In the genomic region with DNA sequence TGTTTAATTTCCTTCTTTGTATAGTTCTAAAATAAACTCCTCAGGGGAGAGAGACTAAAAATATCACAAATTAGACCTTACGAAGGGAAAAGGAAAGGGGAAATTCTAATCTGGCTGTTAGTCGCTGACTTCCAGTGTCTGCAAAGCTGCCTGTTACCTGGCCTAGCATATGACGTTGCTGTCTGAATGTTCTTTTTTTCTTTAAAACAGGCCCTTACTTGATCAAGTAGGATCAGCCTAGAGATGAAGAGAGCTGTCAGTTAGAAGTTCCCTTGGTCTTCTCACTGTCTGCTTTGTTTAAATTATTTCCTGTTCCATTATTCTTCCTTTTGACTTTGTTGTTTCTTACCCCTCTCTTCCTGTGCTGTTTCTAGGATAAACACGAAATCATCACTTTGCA, we compare ENCODE assay signal across 1 cellular context.
TF ChIP-seq lines count a peak whose summit lies in the region.

No MANE protein-coding gene starts in this region.

TF ChIP-seq in HepG2, 621 proteins besides CTCF, POLR2A, EP300 and RAD21:
- TF ChIP-seq, protein P1, sequence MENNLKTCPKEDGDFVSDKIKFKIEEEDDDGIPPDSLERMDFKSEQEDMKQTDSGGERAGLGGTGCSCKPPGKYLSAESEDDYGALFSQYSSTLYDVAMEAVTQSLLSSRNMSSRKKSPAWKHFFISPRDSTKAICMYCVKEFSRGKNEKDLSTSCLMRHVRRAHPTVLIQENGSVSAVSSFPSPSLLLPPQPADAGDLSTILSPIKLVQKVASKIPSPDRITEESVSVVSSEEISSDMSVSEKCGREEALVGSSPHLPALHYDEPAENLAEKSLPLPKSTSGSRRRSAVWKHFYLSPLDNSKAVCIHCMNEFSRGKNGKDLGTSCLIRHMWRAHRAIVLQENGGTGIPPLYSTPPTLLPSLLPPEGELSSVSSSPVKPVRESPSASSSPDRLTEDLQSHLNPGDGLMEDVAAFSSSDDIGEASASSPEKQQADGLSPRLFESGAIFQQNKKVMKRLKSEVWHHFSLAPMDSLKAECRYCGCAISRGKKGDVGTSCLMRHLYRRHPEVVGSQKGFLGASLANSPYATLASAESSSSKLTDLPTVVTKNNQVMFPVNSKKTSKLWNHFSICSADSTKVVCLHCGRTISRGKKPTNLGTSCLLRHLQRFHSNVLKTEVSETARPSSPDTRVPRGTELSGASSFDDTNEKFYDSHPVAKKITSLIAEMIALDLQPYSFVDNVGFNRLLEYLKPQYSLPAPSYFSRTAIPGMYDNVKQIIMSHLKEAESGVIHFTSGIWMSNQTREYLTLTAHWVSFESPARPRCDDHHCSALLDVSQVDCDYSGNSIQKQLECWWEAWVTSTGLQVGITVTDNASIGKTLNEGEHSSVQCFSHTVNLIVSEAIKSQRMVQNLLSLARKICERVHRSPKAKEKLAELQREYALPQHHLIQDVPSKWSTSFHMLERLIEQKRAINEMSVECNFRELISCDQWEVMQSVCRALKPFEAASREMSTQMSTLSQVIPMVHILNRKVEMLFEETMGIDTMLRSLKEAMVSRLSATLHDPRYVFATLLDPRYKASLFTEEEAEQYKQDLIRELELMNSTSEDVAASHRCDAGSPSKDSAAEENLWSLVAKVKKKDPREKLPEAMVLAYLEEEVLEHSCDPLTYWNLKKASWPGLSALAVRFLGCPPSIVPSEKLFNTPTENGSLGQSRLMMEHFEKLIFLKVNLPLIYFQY (CRISPR knock-in tag; IDR thresholded peaks at IDR 0.05; ENCODE audit: borderline replicate concordance): no peak
- TF ChIP-seq, protein P2, sequence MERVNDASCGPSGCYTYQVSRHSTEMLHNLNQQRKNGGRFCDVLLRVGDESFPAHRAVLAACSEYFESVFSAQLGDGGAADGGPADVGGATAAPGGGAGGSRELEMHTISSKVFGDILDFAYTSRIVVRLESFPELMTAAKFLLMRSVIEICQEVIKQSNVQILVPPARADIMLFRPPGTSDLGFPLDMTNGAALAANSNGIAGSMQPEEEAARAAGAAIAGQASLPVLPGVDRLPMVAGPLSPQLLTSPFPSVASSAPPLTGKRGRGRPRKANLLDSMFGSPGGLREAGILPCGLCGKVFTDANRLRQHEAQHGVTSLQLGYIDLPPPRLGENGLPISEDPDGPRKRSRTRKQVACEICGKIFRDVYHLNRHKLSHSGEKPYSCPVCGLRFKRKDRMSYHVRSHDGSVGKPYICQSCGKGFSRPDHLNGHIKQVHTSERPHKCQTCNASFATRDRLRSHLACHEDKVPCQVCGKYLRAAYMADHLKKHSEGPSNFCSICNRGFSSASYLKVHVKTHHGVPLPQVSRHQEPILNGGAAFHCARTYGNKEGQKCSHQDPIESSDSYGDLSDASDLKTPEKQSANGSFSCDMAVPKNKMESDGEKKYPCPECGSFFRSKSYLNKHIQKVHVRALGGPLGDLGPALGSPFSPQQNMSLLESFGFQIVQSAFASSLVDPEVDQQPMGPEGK (CRISPR knock-in tag; IDR thresholded peaks at IDR 0.05): no peak
- no peak for TF ChIP-seq ZNF850 (CRISPR knock-in tag; conservative IDR thresholded peaks at IDR 0.05)
- TF ChIP-seq, protein P3, sequence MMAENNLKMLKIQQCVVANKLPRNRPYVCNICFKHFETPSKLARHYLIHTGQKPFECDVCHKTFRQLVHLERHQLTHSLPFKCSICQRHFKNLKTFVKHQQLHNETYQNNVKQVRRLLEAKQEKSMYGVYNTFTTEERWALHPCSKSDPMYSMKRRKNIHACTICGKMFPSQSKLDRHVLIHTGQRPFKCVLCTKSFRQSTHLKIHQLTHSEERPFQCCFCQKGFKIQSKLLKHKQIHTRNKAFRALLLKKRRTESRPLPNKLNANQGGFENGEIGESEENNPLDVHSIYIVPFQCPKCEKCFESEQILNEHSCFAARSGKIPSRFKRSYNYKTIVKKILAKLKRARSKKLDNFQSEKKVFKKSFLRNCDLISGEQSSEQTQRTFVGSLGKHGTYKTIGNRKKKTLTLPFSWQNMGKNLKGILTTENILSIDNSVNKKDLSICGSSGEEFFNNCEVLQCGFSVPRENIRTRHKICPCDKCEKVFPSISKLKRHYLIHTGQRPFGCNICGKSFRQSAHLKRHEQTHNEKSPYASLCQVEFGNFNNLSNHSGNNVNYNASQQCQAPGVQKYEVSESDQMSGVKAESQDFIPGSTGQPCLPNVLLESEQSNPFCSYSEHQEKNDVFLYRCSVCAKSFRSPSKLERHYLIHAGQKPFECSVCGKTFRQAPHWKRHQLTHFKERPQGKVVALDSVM (CRISPR knock-in tag; IDR thresholded peaks at IDR 0.05): no peak
- no peak for TF ChIP-seq IKZF4 (CRISPR knock-in tag; IDR thresholded peaks at IDR 0.05; ENCODE audit: borderline replicate concordance, low read depth, not compliant biosample characterization)
- TF ChIP-seq HDAC6 (IDR thresholded peaks at IDR 0.05; ENCODE audit: low read depth, low read length): no peak
- TF ChIP-seq XRCC5 (optimal IDR thresholded peaks at IDR 0.05; ENCODE audit: low read length): no peak
- TF ChIP-seq, protein P4, sequence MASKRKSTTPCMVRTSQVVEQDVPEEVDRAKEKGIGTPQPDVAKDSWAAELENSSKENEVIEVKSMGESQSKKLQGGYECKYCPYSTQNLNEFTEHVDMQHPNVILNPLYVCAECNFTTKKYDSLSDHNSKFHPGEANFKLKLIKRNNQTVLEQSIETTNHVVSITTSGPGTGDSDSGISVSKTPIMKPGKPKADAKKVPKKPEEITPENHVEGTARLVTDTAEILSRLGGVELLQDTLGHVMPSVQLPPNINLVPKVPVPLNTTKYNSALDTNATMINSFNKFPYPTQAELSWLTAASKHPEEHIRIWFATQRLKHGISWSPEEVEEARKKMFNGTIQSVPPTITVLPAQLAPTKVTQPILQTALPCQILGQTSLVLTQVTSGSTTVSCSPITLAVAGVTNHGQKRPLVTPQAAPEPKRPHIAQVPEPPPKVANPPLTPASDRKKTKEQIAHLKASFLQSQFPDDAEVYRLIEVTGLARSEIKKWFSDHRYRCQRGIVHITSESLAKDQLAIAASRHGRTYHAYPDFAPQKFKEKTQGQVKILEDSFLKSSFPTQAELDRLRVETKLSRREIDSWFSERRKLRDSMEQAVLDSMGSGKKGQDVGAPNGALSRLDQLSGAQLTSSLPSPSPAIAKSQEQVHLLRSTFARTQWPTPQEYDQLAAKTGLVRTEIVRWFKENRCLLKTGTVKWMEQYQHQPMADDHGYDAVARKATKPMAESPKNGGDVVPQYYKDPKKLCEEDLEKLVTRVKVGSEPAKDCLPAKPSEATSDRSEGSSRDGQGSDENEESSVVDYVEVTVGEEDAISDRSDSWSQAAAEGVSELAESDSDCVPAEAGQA (IDR thresholded peaks at IDR 0.05; ENCODE audit: low read depth): no peak
- TF ChIP-seq, protein P4 (CRISPR knock-in tag; IDR thresholded peaks at IDR 0.05; ENCODE audit: borderline replicate concordance): no peak
- TF ChIP-seq RCOR2 (CRISPR knock-in tag; IDR thresholded peaks at IDR 0.05): no peak
- TF ChIP-seq, protein P5, sequence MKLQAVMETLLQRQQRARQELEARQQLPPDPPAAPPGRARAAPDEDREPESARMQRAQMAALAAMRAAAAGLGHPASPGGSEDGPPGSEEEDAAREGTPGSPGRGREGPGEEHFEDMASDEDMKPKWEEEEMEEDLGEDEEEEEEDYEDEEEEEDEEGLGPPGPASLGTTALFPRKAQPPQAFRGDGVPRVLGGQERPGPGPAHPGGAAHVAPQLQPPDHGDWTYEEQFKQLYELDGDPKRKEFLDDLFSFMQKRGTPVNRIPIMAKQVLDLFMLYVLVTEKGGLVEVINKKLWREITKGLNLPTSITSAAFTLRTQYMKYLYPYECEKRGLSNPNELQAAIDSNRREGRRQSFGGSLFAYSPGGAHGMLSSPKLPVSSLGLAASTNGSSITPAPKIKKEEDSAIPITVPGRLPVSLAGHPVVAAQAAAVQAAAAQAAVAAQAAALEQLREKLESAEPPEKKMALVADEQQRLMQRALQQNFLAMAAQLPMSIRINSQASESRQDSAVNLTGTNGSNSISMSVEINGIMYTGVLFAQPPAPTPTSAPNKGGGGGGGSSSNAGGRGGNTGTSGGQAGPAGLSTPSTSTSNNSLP (IDR thresholded peaks at IDR 0.05; ENCODE audit: low read depth, low read length): no peak
- TF ChIP-seq MIXL1 (CRISPR knock-in tag; IDR thresholded peaks at IDR 0.05): no peak
- no peak for TF ChIP-seq ZNF746 (CRISPR knock-in tag; IDR thresholded peaks at IDR 0.05)
